ENCODE assay signal across 1 cellular context in the genomic region with DNA sequence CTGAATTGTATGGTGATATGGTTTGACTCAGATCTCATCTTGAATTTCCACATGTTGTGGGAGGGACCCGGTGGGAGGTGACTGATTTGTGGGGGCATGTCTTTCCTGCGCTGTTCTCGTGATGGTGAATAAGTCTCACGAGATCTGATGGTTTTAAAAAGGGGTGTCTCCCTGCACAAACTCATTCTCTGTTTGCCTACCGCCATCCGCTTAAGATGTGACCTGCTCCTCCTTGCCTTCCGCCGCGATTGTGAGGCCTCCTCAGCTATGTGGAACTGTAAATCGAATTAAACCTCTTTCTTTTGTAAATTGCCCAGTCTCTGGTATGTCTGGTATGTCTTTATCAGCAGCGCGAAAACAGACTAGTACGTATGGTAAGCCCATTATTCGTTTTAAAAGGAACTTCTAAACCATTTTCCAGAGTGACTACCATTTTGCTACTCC.
TF ChIP-seq lines count a peak whose summit lies in the region.

No MANE protein-coding gene starts in this region.

TF ChIP-seq in H1, 55 proteins besides CTCF, POLR2A, EP300 and RAD21:
- TF ChIP-seq ASH2L (IDR thresholded peaks at IDR 0.05; ENCODE audit: low read length) (peak; percentile 62), RBBP5 (IDR thresholded peaks at IDR 0.05; ENCODE audit: borderline replicate concordance, low read depth, low read length) (no peak), GABPA (IDR thresholded peaks at IDR 0.05; ENCODE audit: borderline replicate concordance, insufficient read depth, low read length) (no peak), CREB1 (IDR thresholded peaks at IDR 0.05) (0 out of 2 replicates have a peak, but pooled peaks have one; percentile 20), MAFK (IDR thresholded peaks at IDR 0.05; ENCODE audit: low read depth, low read length) (no peak), CHD2 (IDR thresholded peaks at IDR 0.05; ENCODE audit: low read length) (peak; percentile 91), BRCA1 (IDR thresholded peaks at IDR 0.05; ENCODE audit: low read depth, low read length) (peak; percentile 74), SRF (IDR thresholded peaks at IDR 0.05; ENCODE audit: low read depth, low read length) (no peak), TAF7 (optimal IDR thresholded peaks at IDR 0.05; ENCODE audit: borderline replicate concordance, low read depth, low read length) (no peak), TBP (IDR thresholded peaks at IDR 0.05; ENCODE audit: low read depth, low read length) (peak; percentile 93), EGR1 (IDR thresholded peaks at IDR 0.05; ENCODE audit: borderline replicate concordance, low read depth, low read length) (no peak), SIN3A (conservative IDR thresholded peaks at IDR 0.05 in 1 of 2, IDR thresholded peaks at IDR 0.05 in 1 of 2; ENCODE audit: low read depth in 1 of 2, low read length in 2 of 2) (no peak), CBX5 (IDR thresholded peaks at IDR 0.05; ENCODE audit: low read depth, low read length) (no peak), SP1 (IDR thresholded peaks at IDR 0.05; ENCODE audit: low read depth, low read length) (peak; percentile 69; the same call in 1 of the 2 replicates), TCF12 (IDR thresholded peaks at IDR 0.05; ENCODE audit: low read depth, low read length) (no peak), CHD1 (IDR thresholded peaks at IDR 0.05; ENCODE audit: low read depth, low read length) (no peak), GTF2F1 (IDR thresholded peaks at IDR 0.05; ENCODE audit: borderline replicate concordance, low read depth, low read length) (0 out of 2 replicates have a peak, but pooled peaks have one; percentile 21), POLR2AphosphoS5 (IDR thresholded peaks at IDR 0.05; ENCODE audit: low read depth, low read length) (peak; percentile 96), SIX5 (IDR thresholded peaks at IDR 0.05; ENCODE audit: low read depth, low read length) (no peak), FOSL1 (IDR thresholded peaks at IDR 0.05; ENCODE audit: insufficient read depth, low read depth, low read length) (no peak), POU5F1 (IDR thresholded peaks at IDR 0.05; ENCODE audit: low read depth, low read length) (no peak), TEAD4 (IDR thresholded peaks at IDR 0.05; ENCODE audit: low read depth, low read length) (peak; percentile 96), SP2 (IDR thresholded peaks at IDR 0.05; ENCODE audit: low read length) (no peak), TAF1 (IDR thresholded peaks at IDR 0.05; ENCODE audit: low read depth, low read length) (peak; percentile 79; the same call in 1 of the 2 replicates), NANOG (IDR thresholded peaks at IDR 0.05; ENCODE audit: insufficient read depth, low read depth, low read length, poor library complexity, severe bottlenecking) (no peak)
- TF ChIP-seq, protein P1, sequence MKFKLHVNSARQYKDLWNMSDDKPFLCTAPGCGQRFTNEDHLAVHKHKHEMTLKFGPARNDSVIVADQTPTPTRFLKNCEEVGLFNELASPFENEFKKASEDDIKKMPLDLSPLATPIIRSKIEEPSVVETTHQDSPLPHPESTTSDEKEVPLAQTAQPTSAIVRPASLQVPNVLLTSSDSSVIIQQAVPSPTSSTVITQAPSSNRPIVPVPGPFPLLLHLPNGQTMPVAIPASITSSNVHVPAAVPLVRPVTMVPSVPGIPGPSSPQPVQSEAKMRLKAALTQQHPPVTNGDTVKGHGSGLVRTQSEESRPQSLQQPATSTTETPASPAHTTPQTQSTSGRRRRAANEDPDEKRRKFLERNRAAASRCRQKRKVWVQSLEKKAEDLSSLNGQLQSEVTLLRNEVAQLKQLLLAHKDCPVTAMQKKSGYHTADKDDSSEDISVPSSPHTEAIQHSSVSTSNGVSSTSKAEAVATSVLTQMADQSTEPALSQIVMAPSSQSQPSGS (IDR thresholded peaks at IDR 0.05; ENCODE audit: low read length): peak; percentile 76; the same call in 1 of the 2 replicates
